ENCODE assay signal across 21 cellular contexts in genomic region chr6:106715922-106716321, GRCh38.
DNase-seq lines count a peak whose midpoint lies in the region; ATAC-seq, FAIRE-seq and TF ChIP-seq lines count a peak whose summit lies in the region.
"Had no signal": no experiment of that assay in that cellular context is flagged by ENCODE, and none has a peak within 500 bp of the region (broad histone marks: within the 10 kb centered on the region; RNA-seq: fewer than 3 reads in every experiment).

No MANE protein-coding gene starts in this region.

- H2BK20ac ChIP-seq in H1 (ENCODE audit: low read length) (no peak overlapping the region), H9 (ENCODE audit: low read depth, low read length, poor library complexity, severe bottlenecking) (no peak overlapping the region)

- H3K9me3 ChIP-seq in H1 (ENCODE audit: insufficient read depth in 2 of 2, low read depth in 1 of 2, low read length in 1 of 2) (no peaks in the 10 kb centered on the region), H9 (ENCODE audit: control insufficient read depth, low read depth, low read length) (no peaks in the 10 kb centered on the region)
- H3K9me3 ChIP-seq: right lobe of liver, SJSA1 had no signal

- H3K23me2 ChIP-seq in H1 (ENCODE audit: low read depth, low read length): no peaks in the 10 kb centered on the region
- H3K23me2 ChIP-seq in H9 (ENCODE audit: insufficient read length, low read depth, low read length, poor library complexity, severe bottlenecking): no peaks in the 10 kb centered on the region

- CTCF ChIA-PET in H1 (lab: Charles Lee; ENCODE audit: partially characterized antibody): no interaction called here

- H2BK120ac ChIP-seq in H1 (replicated peaks; ENCODE audit: low read depth, low read length): peak overlapping the region; percentile 71
- no peak overlapping the region for H2BK120ac ChIP-seq in H9 (ENCODE audit: low read depth, low read length, poor library complexity, severe bottlenecking)

- H4K8ac ChIP-seq in H1 (ENCODE audit: extremely low read depth, insufficient read depth, low read length) (no peak overlapping the region), H9 (replicated peaks; ENCODE audit: insufficient read length, low read depth, low read length) (no peak overlapping the region)

- H3K18ac ChIP-seq in H1 (ENCODE audit: extremely low read depth, low read length) (no peak overlapping the region), H9 (ENCODE audit: insufficient read length, low read depth, low read length) (no peak overlapping the region)

- H2BK15ac ChIP-seq in H1 (ENCODE audit: low read length): 0 out of 2 replicates have a peak overlapping the region, but pooled peaks have one; percentile 0
- H2BK15ac ChIP-seq in H9 (ENCODE audit: low read depth, low read length): no peak overlapping the region

- no peak for DNase-seq in GM12891 (ENCODE audit: insufficient read length, low spot score)
- DNase-seq in NCI-H146 (lab: John Stamatoyannopoulos, UW): peak; percentile 71
- DNase-seq in H1 (ENCODE audit: low read depth in 1 of 2, low spot score in 2 of 2): no peak
- no peak for DNase-seq in nephron progenitor cell
- no peak for DNase-seq in H7
- DNase-seq in H9: no peak
- DNase-seq: activated CD4-positive, CD25-positive, alpha-beta regulatory T cell treated with anti-CD3 and anti-CD28 coated beads, Interleukin-2, amount 50 U/mL, for 72 hours; COR-L47; effector memory CD8-positive, alpha-beta T cell; naive thymus-derived CD4-positive, alpha-beta T cell; NCI-H1436; right lobe of liver had no signal

- no peak overlapping the region for H3K4ac ChIP-seq in H1 (replicated peaks; ENCODE audit: insufficient read length, low read depth, low read length)
- no peak overlapping the region for H3K4ac ChIP-seq in H9 (ENCODE audit: low read depth, low read length)

- no peak overlapping the region for H4K91ac ChIP-seq in H1 (replicated peaks; ENCODE audit: insufficient read length, low read length)
- H4K91ac ChIP-seq in H9 (ENCODE audit: insufficient read length, low read depth, low read length): no peak overlapping the region

- H4K5ac ChIP-seq in H1 (ENCODE audit: insufficient read length, low read depth, low read length) (no peak overlapping the region), H9 (ENCODE audit: insufficient read length, low read depth, low read length) (no peak overlapping the region)

- H2AFZ ChIP-seq in H1 (ENCODE audit: low read length): no peak overlapping the region
- no peak overlapping the region for H2AFZ ChIP-seq in H9 (ENCODE audit: low read length)
- H2AFZ ChIP-seq: parathyroid adenoma had no signal

- H3K36me3 ChIP-seq in H1 (ENCODE audit: control insufficient read depth in 2 of 4, insufficient read depth in 4 of 4, low read length in 3 of 4) (no peaks in the 10 kb centered on the region), H7 (replicated peaks; ENCODE audit: control insufficient read depth, insufficient read depth, low read length) (no peaks in the 10 kb centered on the region)
- H3K36me3 ChIP-seq: right lobe of liver, SJSA1 had no signal

- TF ChIP-seq EP300 in H1 (IDR thresholded peaks at IDR 0.05; ENCODE audit: borderline replicate concordance in 1 of 2, low read depth in 2 of 2, low read length in 2 of 2): no peak

- no peaks in the 10 kb centered on the region for H3K27me3 ChIP-seq in H1 (replicated peaks in 1 of 4; ENCODE audit: control insufficient read depth in 3 of 4, extremely low read depth in 1 of 4, insufficient read depth in 3 of 4, low read length in 3 of 4)
- H3K27me3 ChIP-seq in H7 (ENCODE audit: control insufficient read depth, insufficient read depth, low read length): no peaks in the 10 kb centered on the region
- H3K27me3 ChIP-seq in H9 (ENCODE audit: insufficient read depth, low read length): no peaks in the 10 kb centered on the region
- H3K27me3 ChIP-seq: right lobe of liver, SJSA1 had no signal

- H4K20me1 ChIP-seq in H1 (replicated peaks in 1 of 2; ENCODE audit: control insufficient read depth in 1 of 2, insufficient read depth in 2 of 2, low read length in 2 of 2): no peaks in the 10 kb centered on the region
- no peaks in the 10 kb centered on the region for H4K20me1 ChIP-seq in H9 (ENCODE audit: control insufficient read depth, insufficient read depth, insufficient read length)

- H3K4me3 Mint-ChIP-seq in nephron progenitor cell: no peak overlapping the region
- H3K4me3 Mint-ChIP-seq in H9: no peak overlapping the region
- H3K4me3 Mint-ChIP-seq: activated naive CD8-positive, alpha-beta T cell; activated T-helper 1 cell treated with anti-CD3 and anti-CD28 coated beads, Interleukin-12 subunit alpha, Interleukin-12 subunit beta, Interleukin-2, Interleukin-4 antibody, amounts not matched to agents 30 ng/mL and 10 ng/mL and 1 ng/mL, durations not matched to agents 14 hours and 24 hours and 36 hours; effector memory CD8-positive, alpha-beta T cell; naive thymus-derived CD4-positive, alpha-beta T cell; stimulated activated effector memory CD8-positive, alpha-beta T cell treated with anti-CD3 and anti-CD28 coated beads, Interleukin-12 subunit alpha, Interleukin-12 subunit beta, amount 100 ng/mL, for 72 hours had no signal

- TF ChIP-seq CTCF in H1 (IDR thresholded peaks at IDR 0.05; ENCODE audit: control extremely low read depth in 1 of 3, insufficient read depth in 1 of 3, low read depth in 1 of 3, low read length in 3 of 3) (no peak), nephron progenitor cell (IDR thresholded peaks at IDR 0.05) (no peak), H9 (conservative IDR thresholded peaks at IDR 0.05) (no peak)

- ATAC-seq in GM18909 (IDR thresholded peaks at IDR 0.05; ENCODE audit: poor library complexity, unreplicated experiment) (no peak), HG02870 (IDR thresholded peaks at IDR 0.05; ENCODE audit: unreplicated experiment) (no peak)
- ATAC-seq: effector memory CD8-positive, alpha-beta T cell; naive thymus-derived CD4-positive, alpha-beta T cell; right lobe of liver; stimulated activated effector memory CD8-positive, alpha-beta T cell treated with anti-CD3 and anti-CD28 coated beads, Interleukin-12 subunit alpha, Interleukin-12 subunit beta, amount 100 ng/mL, for 72 hours had no signal

- POLR2A ChIA-PET in H1 (lab: Charles Lee; ENCODE audit: partially characterized antibody): no interaction called here

- H3K27me3 Mint-ChIP-seq in nephron progenitor cell (ENCODE audit: low read depth, poor library complexity) (no peaks in the 10 kb centered on the region), H9 (ENCODE audit: low read depth) (peaks cover 1% of the 10 kb centered on the region; the same call in 1 of the 2 replicates)

- no peaks in the 10 kb centered on the region for H3K79me2 ChIP-seq in H1 (ENCODE audit: control insufficient read depth in 1 of 2, insufficient read depth in 2 of 2, low read length in 2 of 2)
- H3K79me2 ChIP-seq in H9 (ENCODE audit: insufficient read depth, low read length): no peaks in the 10 kb centered on the region
- H3K79me2 ChIP-seq: parathyroid adenoma had no signal

- H2AK5ac ChIP-seq in H1 (ENCODE audit: low read depth, low read length): no peak overlapping the region
- no peak overlapping the region for H2AK5ac ChIP-seq in H9 (ENCODE audit: insufficient read length, low read length)

- H3K56ac ChIP-seq in H1 (replicated peaks; ENCODE audit: insufficient read length, low read depth, low read length) (no peak overlapping the region), H9 (ENCODE audit: insufficient read length, low read depth, low read length) (no peak overlapping the region)

- H2BK5ac ChIP-seq in H1 (ENCODE audit: low read depth, low read length) (no peak overlapping the region), H9 (ENCODE audit: insufficient read length, low read length) (no peak overlapping the region)

- WGBS in H1 (ENCODE audit: extremely low coverage in 1 of 2, insufficient coverage in 1 of 2, insufficient read length in 1 of 2, insufficient replicate concordance in 2 of 2, low coverage in 1 of 2, low lambda C conversion rate in 2 of 2, missing lambda C conversion rate in 1 of 2), 2 experiments: 87% methylated on average over 5 of the region's 5 CpGs; no CpG with 5 or more reads in 1 of the 2 experiments
- WGBS in H9 (ENCODE audit: extremely low coverage, insufficient read length, low lambda C conversion rate): no CpG with 5 or more reads among the region's 5 CpGs

- no peak overlapping the region for H3K23ac ChIP-seq in H1 (ENCODE audit: insufficient read length)
- H3K23ac ChIP-seq in H9 (ENCODE audit: insufficient read length, low read depth, low read length): no peak overlapping the region

- H3K79me1 ChIP-seq in H1 (ENCODE audit: low read depth, low read length) (no peaks in the 10 kb centered on the region), H9 (ENCODE audit: insufficient read depth, low read depth, low read length, poor library complexity, severe bottlenecking) (no peaks in the 10 kb centered on the region)

- no peaks in the 10 kb centered on the region for H3K9me3 Mint-ChIP-seq in nephron progenitor cell
- H3K9me3 Mint-ChIP-seq in H9: no peaks in the 10 kb centered on the region
- H3K9me3 Mint-ChIP-seq: activated T-helper 1 cell treated with anti-CD3 and anti-CD28 coated beads, Interleukin-12 subunit alpha, Interleukin-12 subunit beta, Interleukin-2, Interleukin-4 antibody, amounts not matched to agents 30 ng/mL and 10 ng/mL and 1 ng/mL, durations not matched to agents 14 hours and 24 hours and 36 hours; effector memory CD8-positive, alpha-beta T cell; stimulated activated effector memory CD8-positive, alpha-beta T cell treated with anti-CD3 and anti-CD28 coated beads, Interleukin-12 subunit alpha, Interleukin-12 subunit beta, amount 100 ng/mL, for 72 hours had no signal

- TF ChIP-seq POLR2A in GM12891 (IDR thresholded peaks at IDR 0.05; ENCODE audit: low read depth, low read length) (no peak), H1 (IDR thresholded peaks at IDR 0.05; ENCODE audit: control extremely low read depth in 1 of 2, low read depth in 2 of 2, low read length in 2 of 2) (no peak)

- no peak overlapping the region for H3T11ph ChIP-seq in H9 (ENCODE audit: low read length)

- H3K4me2 ChIP-seq in H1 (ENCODE audit: insufficient read depth in 1 of 2, low read depth in 2 of 2, low read length in 2 of 2): no peak overlapping the region; a peak in 1 of 4 replicates
- H3K4me2 ChIP-seq in H9 (ENCODE audit: insufficient read depth, insufficient read length, low read length): no peak overlapping the region

- H3K36me3 Mint-ChIP-seq in nephron progenitor cell (ENCODE audit: low read depth): no peaks in the 10 kb centered on the region
- H3K36me3 Mint-ChIP-seq in H9 (ENCODE audit: insufficient read depth in 1 of 3, low read depth in 3 of 3): no peaks in the 10 kb centered on the region
- H3K36me3 Mint-ChIP-seq: activated naive CD8-positive, alpha-beta T cell; naive thymus-derived CD4-positive, alpha-beta T cell; stimulated activated effector memory CD8-positive, alpha-beta T cell treated with anti-CD3 and anti-CD28 coated beads, Interleukin-12 subunit alpha, Interleukin-12 subunit beta, amount 100 ng/mL, for 72 hours had no signal

- H3K4me1 Mint-ChIP-seq in nephron progenitor cell (peaks cover 21% of the 10 kb centered on the region), H9 (peaks cover 30% of the 10 kb centered on the region in 2 experiments)
- H3K4me1 Mint-ChIP-seq: stimulated activated effector memory CD8-positive, alpha-beta T cell treated with anti-CD3 and anti-CD28 coated beads, Interleukin-12 subunit alpha, Interleukin-12 subunit beta, amount 100 ng/mL, for 72 hours had no signal

- no peak for TF ChIP-seq RAD21 in H1 (IDR thresholded peaks at IDR 0.05 in 1 of 2, conservative IDR thresholded peaks at IDR 0.05 in 1 of 2; ENCODE audit: low read depth in 2 of 2, low read length in 2 of 2)

- H3K27ac ChIP-seq in H1 (ENCODE audit: low read depth, low read length) (no peak overlapping the region), H9 (ENCODE audit: insufficient read length, low read depth, low read length) (no peak overlapping the region)
- H3K27ac ChIP-seq: parathyroid adenoma, right lobe of liver, SJSA1 had no signal

- H3K4me3 ChIP-seq in H1 (ENCODE audit: extremely low read depth in 1 of 4, insufficient read depth in 2 of 4, low read depth in 3 of 4, low read length in 4 of 4): no peak overlapping the region
- H3K4me3 ChIP-seq in H7 (ENCODE audit: insufficient read depth, low read depth, low read length): no peak overlapping the region
- H3K4me3 ChIP-seq: lung, right lobe of liver, SJSA1 had no signal

- H2BK12ac ChIP-seq in H1 (ENCODE audit: low read depth, low read length) (peak overlapping the region; percentile 18; the same call in 1 of the 2 replicates), H9 (ENCODE audit: insufficient read length, low read depth, low read length) (no peak overlapping the region)

- no peak overlapping the region for H3K14ac ChIP-seq in H1 (ENCODE audit: insufficient read length)
- no peak overlapping the region for H3K14ac ChIP-seq in H9 (ENCODE audit: insufficient read depth, low read length)

- H3K4me1 ChIP-seq in H1 (replicated peaks in 1 of 4; ENCODE audit: control insufficient read depth in 3 of 4, insufficient read depth in 4 of 4, low read length in 3 of 4) (peaks cover 0 to 5% (median 2%) of the 10 kb centered on the region in 4 experiments; a peak in 3 of 7 replicates), H9 (ENCODE audit: insufficient read depth, low read length) (no peaks in the 10 kb centered on the region)
- H3K4me1 ChIP-seq: parathyroid adenoma, SJSA1 had no signal

- peak overlapping the region; percentile 72 for H3K27ac Mint-ChIP-seq in nephron progenitor cell
- peak overlapping the region in 1 of 3 experiments; percentile 13; a peak in 2 of 7 replicates for H3K27ac Mint-ChIP-seq in H9
- H3K27ac Mint-ChIP-seq: activated naive CD8-positive, alpha-beta T cell; activated T-helper 1 cell treated with anti-CD3 and anti-CD28 coated beads, Interleukin-12 subunit alpha, Interleukin-12 subunit beta, Interleukin-2, Interleukin-4 antibody, amounts not matched to agents 30 ng/mL and 10 ng/mL and 1 ng/mL, durations not matched to agents 14 hours and 24 hours and 36 hours; effector memory CD8-positive, alpha-beta T cell; naive thymus-derived CD4-positive, alpha-beta T cell; stimulated activated effector memory CD8-positive, alpha-beta T cell treated with anti-CD3 and anti-CD28 coated beads, Interleukin-12 subunit alpha, Interleukin-12 subunit beta, amount 100 ng/mL, for 72 hours had no signal

- peak; percentile 76 for FAIRE-seq in GM12891 (lab: Jason Lieb, UNC)
- no peak for FAIRE-seq in H1 (lab: Jason Lieb, UNC)
- FAIRE-seq: islet of Langerhans had no signal

- no peak overlapping the region for H3K9ac ChIP-seq in H1 (replicated peaks in 1 of 4; ENCODE audit: extremely low read depth in 1 of 4, low read depth in 3 of 4, low read length in 3 of 4)
- H3K9ac ChIP-seq in H9 (ENCODE audit: extremely low read depth, insufficient read length, low read length): no peak overlapping the region
- H3K9ac ChIP-seq: parathyroid adenoma had no signal
